ENCODE assay signal across 1 cellular context in genomic region chr2:165985120-165985519, GRCh38.
TF ChIP-seq lines count a peak whose summit lies in the region.

No MANE protein-coding gene starts in this region.

TF ChIP-seq in GM23338, 12 proteins besides CTCF, POLR2A, EP300 and RAD21 (continued from another document):
- TF ChIP-seq, protein P1, sequence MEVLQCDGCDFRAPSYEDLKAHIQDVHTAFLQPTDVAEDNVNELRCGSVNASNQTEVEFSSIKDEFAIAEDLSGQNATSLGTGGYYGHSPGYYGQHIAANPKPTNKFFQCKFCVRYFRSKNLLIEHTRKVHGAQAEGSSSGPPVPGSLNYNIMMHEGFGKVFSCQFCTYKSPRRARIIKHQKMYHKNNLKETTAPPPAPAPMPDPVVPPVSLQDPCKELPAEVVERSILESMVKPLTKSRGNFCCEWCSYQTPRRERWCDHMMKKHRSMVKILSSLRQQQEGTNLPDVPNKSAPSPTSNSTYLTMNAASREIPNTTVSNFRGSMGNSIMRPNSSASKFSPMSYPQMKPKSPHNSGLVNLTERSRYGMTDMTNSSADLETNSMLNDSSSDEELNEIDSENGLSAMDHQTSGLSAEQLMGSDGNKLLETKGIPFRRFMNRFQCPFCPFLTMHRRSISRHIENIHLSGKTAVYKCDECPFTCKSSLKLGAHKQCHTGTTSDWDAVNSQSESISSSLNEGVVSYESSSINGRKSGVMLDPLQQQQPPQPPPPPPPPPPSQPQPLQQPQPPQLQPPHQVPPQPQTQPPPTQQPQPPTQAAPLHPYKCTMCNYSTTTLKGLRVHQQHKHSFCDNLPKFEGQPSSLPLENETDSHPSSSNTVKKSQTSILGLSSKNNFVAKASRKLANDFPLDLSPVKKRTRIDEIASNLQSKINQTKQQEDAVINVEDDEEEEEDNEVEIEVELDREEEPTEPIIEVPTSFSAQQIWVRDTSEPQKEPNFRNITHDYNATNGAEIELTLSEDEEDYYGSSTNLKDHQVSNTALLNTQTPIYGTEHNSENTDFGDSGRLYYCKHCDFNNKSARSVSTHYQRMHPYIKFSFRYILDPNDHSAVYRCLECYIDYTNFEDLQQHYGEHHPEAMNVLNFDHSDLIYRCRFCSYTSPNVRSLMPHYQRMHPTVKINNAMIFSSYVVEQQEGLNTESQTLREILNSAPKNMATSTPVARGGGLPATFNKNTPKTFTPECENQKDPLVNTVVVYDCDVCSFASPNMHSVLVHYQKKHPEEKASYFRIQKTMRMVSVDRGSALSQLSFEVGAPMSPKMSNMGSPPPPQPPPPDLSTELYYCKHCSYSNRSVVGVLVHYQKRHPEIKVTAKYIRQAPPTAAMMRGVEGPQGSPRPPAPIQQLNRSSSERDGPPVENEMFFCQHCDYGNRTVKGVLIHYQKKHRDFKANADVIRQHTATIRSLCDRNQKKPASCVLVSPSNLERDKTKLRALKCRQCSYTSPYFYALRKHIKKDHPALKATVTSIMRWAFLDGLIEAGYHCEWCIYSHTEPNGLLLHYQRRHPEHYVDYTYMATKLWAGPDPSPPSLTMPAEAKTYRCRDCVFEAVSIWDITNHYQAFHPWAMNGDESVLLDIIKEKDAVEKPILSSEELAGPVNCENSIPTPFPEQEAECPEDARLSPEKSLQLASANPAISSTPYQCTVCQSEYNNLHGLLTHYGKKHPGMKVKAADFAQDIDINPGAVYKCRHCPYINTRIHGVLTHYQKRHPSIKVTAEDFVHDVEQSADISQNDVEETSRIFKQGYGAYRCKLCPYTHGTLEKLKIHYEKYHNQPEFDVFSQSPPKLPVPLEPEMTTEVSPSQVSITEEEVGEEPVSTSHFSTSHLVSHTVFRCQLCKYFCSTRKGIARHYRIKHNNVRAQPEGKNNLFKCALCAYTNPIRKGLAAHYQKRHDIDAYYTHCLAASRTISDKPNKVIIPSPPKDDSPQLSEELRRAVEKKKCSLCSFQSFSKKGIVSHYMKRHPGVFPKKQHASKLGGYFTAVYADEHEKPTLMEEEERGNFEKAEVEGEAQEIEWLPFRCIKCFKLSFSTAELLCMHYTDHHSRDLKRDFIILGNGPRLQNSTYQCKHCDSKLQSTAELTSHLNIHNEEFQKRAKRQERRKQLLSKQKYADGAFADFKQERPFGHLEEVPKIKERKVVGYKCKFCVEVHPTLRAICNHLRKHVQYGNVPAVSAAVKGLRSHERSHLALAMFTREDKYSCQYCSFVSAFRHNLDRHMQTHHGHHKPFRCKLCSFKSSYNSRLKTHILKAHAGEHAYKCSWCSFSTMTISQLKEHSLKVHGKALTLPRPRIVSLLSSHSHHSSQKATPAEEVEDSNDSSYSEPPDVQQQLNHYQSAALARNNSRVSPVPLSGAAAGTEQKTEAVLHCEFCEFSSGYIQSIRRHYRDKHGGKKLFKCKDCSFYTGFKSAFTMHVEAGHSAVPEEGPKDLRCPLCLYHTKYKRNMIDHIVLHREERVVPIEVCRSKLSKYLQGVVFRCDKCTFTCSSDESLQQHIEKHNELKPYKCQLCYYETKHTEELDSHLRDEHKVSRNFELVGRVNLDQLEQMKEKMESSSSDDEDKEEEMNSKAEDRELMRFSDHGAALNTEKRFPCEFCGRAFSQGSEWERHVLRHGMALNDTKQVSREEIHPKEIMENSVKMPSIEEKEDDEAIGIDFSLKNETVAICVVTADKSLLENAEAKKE (CRISPR knock-in tag; IDR thresholded peaks at IDR 0.05): no peak
- TF ChIP-seq, protein P2, sequence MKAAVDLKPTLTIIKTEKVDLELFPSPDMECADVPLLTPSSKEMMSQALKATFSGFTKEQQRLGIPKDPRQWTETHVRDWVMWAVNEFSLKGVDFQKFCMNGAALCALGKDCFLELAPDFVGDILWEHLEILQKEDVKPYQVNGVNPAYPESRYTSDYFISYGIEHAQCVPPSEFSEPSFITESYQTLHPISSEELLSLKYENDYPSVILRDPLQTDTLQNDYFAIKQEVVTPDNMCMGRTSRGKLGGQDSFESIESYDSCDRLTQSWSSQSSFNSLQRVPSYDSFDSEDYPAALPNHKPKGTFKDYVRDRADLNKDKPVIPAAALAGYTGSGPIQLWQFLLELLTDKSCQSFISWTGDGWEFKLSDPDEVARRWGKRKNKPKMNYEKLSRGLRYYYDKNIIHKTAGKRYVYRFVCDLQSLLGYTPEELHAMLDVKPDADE (IDR thresholded peaks at IDR 0.05): no peak
- TF ChIP-seq NANOG (IDR thresholded peaks at IDR 0.05; ENCODE audit: borderline replicate concordance) (no peak), CREB1 (CRISPR knock-in tag; IDR thresholded peaks at IDR 0.05; ENCODE audit: low read depth) (no peak), STAT1 (IDR thresholded peaks at IDR 0.05; ENCODE audit: unreplicated experiment) (no peak), JUNB (IDR thresholded peaks at IDR 0.05; ENCODE audit: unreplicated experiment) (no peak)
